Comparison of ENCODE assay signal across 11 cellular contexts in genomic region chrX:12138366-12139313, GRCh38. TPM values are rescaled to one million over a fixed set of nuclear protein-coding genes. Genes with fewer than 3 reads are reported as not detected.
A peak's percentile ranks its signal among the peaks of the same experiment; 100 is the strongest.
DNase-seq lines count a peak whose midpoint lies in the region; ATAC-seq, FAIRE-seq and TF ChIP-seq lines count a peak whose summit lies in the region.
"Had no signal": no experiment of that assay in that cellular context is flagged by ENCODE, and none has a peak within 500 bp of the region (broad histone marks: within the 10 kb centered on the region; RNA-seq: fewer than 3 reads in every experiment).

FRMPD4 (plus strand) TSS chrX:12138473; CDS start chrX:12138972, 499 bp downstream.

- no peaks in the 10 kb centered on the region for H3K36me3 ChIP-seq in lower lobe of right lung

- H3K36me3 Mint-ChIP-seq in activated naive CD4-positive, alpha-beta T cell treated with anti-CD3 and anti-CD28 coated beads, Interleukin-2, amount 10 ng/mL, durations not matched to agents 7 days and 5 days, result no peaks in the 10 kb centered on the region
- H3K36me3 Mint-ChIP-seq in activated naive CD4-positive, alpha-beta T cell treated with anti-CD3 and anti-CD28 coated beads, Interleukin-2, amount 50 U/mL, for 72 hours, result no peaks in the 10 kb centered on the region
- H3K36me3 Mint-ChIP-seq: CD4-positive, CD25-positive, alpha-beta regulatory T cell had no signal

- no peak for ATAC-seq in activated naive CD4-positive, alpha-beta T cell treated with anti-CD3 and anti-CD28 coated beads, Interleukin-2, amount 50 U/mL, for 72 hours
- ATAC-seq in lower lobe of right lung, result no peak
- ATAC-seq in GM19023 (IDR thresholded peaks at IDR 0.05; ENCODE audit: unreplicated experiment), result no peak
- no peak for ATAC-seq in HG02852 (IDR thresholded peaks at IDR 0.05; ENCODE audit: unreplicated experiment)

- no peak for FAIRE-seq in urothelium cell line (lab: Jason Lieb, UNC)

- peak within 1 kb of the TSS; percentile 45 for H3K27ac Mint-ChIP-seq in activated naive CD4-positive, alpha-beta T cell treated with anti-CD3 and anti-CD28 coated beads, Interleukin-2, amount 10 ng/mL, durations not matched to agents 7 days and 5 days
- no peak within 1 kb of the TSS for H3K27ac Mint-ChIP-seq in activated naive CD4-positive, alpha-beta T cell treated with anti-CD3 and anti-CD28 coated beads, Interleukin-2, amount 50 U/mL, for 72 hours

- peaks cover 37% of the 10 kb centered on the region for H3K27me3 Mint-ChIP-seq in activated naive CD4-positive, alpha-beta T cell treated with anti-CD3 and anti-CD28 coated beads, Interleukin-2, amount 10 ng/mL, durations not matched to agents 7 days and 5 days

- intact Hi-C loops in lower lobe of right lung (cut with DNase I), result no loop called here

- CTCF ChIA-PET in activated naive CD4-positive, alpha-beta T cell treated with anti-CD3 and anti-CD28 coated beads, Interleukin-2, amount 10 ng/mL, durations not matched to agents 7 days and 5 days (lab: Charles Lee), result no interaction called here

- no peak for TF ChIP-seq CTCF in lower lobe of right lung (IDR thresholded peaks at IDR 0.05)

- no peak within 1 kb of the TSS for H3K4me3 Mint-ChIP-seq in activated naive CD4-positive, alpha-beta T cell treated with anti-CD3 and anti-CD28 coated beads, Interleukin-2, amount 10 ng/mL, durations not matched to agents 7 days and 5 days
- H3K4me3 Mint-ChIP-seq: CD4-positive, CD25-positive, alpha-beta regulatory T cell had no signal

- H3K27me3 ChIP-seq in lower lobe of right lung (ENCODE audit: low read depth), result peaks cover 8% of the 10 kb centered on the region

- H3K4me3 ChIP-seq in lower lobe of right lung, result peak within 1 kb of the TSS; percentile 37

- no peaks in the 10 kb centered on the region for H3K9me3 Mint-ChIP-seq in activated naive CD4-positive, alpha-beta T cell treated with anti-CD3 and anti-CD28 coated beads, Interleukin-2, amount 10 ng/mL, durations not matched to agents 7 days and 5 days
- no peaks in the 10 kb centered on the region for H3K9me3 Mint-ChIP-seq in activated naive CD4-positive, alpha-beta T cell treated with anti-CD3 and anti-CD28 coated beads, Interleukin-2, amount 50 U/mL, for 72 hours

- no peaks in the 10 kb centered on the region for H3K9me3 ChIP-seq in lower lobe of right lung

- DNase-seq in activated naive CD4-positive, alpha-beta T cell treated with anti-CD3 and anti-CD28 coated beads, Interleukin-2, amount 10 ng/mL, durations not matched to agents 7 days and 5 days, result no peak
- no peak for DNase-seq in activated naive CD4-positive, alpha-beta T cell treated with anti-CD3 and anti-CD28 coated beads, Interleukin-2, amount 50 U/mL, for 72 hours (ENCODE audit: low spot score in 2 of 2)
- peak; percentile 28 for DNase-seq in dermis blood vessel endothelial cell
- DNase-seq in lower lobe of right lung, result no peak
- peak; percentile 53 for DNase-seq in urothelium cell line (ENCODE audit: low spot score)
- DNase-seq in NCI-H2227 treated with DMSO at 0.1 percent for 48 hours (lab: John Stamatoyannopoulos, UW), result no peak
- DNase-seq: activated CD4-positive, CD25-positive, alpha-beta regulatory T cell treated with anti-CD3 and anti-CD28 coated beads, Interleukin-2, amount 50 U/mL, for 72 hours; CD4-positive, CD25-positive, alpha-beta regulatory T cell; stimulated activated CD4-positive, alpha-beta T cell treated with anti-CD3 and anti-CD28 coated beads, Interleukin-4, amount 100 ng/mL, for 1 hour had no signal

- H3K4me1 ChIP-seq in lower lobe of right lung, result no peaks in the 10 kb centered on the region

- H3K4me1 Mint-ChIP-seq in activated naive CD4-positive, alpha-beta T cell treated with anti-CD3 and anti-CD28 coated beads, Interleukin-2, amount 10 ng/mL, durations not matched to agents 7 days and 5 days, result no peaks in the 10 kb centered on the region

- no peak within 1 kb of the TSS for H3K27ac ChIP-seq in lower lobe of right lung

RNA-seq across cellular contexts. Expression of gene FRMPD4, which starts in this region (rescaled TPM):
- not detected for total RNA-seq in activated naive CD4-positive, alpha-beta T cell treated with anti-CD3 and anti-CD28 coated beads, Interleukin-2, amount 50 U/mL, for 72 hours
- total RNA-seq in dermis blood vessel endothelial cell, result 0.05 TPM in 1 of 2 replicates, not detected in the other
- total RNA-seq in lower lobe of right lung, result 0.15 TPM
- total RNA-seq: CD4-positive, CD25-positive, alpha-beta regulatory T cell had no signal

Comparison
In these comparisons a context has a peak if more than half of its experiments do, and no peak if none do; other contexts are left out.
1. Peak in DNase-seq in dermis blood vessel endothelial cell; RNA of the gene not detected or under 1 TPM.